Comparison of ENCODE assay signal across 16 cellular contexts in the genomic region with DNA sequence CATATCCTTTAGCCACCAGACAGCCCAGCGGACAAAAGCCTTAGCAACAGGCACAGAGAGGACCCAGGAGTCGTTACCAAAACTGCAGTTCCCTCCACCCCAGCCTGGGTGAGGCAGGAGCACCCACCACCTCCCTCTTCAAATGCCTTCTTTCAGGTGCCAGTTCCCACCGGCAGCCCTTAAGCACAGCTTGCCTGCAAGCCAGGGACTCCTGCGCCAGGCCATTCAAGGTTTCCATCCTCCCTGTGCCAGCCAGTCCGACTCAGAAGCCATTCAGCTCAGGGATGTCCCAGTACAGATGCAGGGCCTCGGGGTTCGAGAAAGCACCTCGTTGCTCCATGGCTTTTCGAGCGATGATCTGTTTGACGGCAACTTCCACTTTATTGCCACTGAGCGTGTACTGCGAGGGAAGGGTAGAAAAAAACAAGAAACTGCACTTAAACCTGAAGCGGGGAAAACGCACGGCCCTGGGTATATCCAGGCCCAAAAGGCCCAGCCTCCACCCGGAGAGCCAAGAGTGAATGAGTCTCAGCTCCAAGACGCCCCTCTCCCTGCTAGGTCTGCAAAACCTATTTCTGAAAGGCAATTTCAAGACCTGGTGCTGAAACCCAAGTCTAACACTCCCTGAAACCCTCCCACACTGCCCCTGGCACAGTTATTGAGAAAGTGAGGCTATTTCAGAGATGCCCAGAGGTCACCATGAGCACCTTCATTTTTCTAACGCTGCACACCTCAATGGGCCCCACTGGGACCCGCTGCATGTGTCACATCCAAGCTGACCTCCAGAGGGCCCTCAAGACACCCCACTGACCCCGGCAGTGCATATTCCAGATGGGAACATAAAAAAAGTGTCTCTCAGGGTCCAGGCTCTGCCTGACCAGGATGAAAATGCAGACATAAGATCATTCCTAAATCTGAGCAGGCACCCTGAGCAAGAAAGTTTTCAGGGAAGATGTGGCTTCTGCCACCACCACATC.
"Had no signal": no experiment of that assay in that cellular context is flagged by ENCODE, and none has a peak within 500 bp of the region (broad histone marks: within the 10 kb centered on the region; RNA-seq: fewer than 3 reads in every experiment).

No MANE protein-coding gene starts in this region.

- H3K4me3 Mint-ChIP-seq: activated naive CD4-positive, alpha-beta T cell treated with anti-CD3 and anti-CD28 coated beads, Interleukin-2, amount 50 U/mL, for 24 hours; activated T-helper 17 cell treated with anti-CD3 and anti-CD28 coated beads, Interleukin-2, amount 50 U/mL, for 72 hours; immature natural killer cell; natural killer cell treated with Interleukin-12 subunit alpha and Interleukin-12 subunit beta and Interleukin-15 and Interleukin-18, amount 100 ng/mL, for 72 hours; T-cell had no signal

- H3K27me3 ChIP-seq: colonic mucosa, tibial nerve had no signal

- H3K36me3 Mint-ChIP-seq: activated naive CD4-positive, alpha-beta T cell treated with anti-CD3 and anti-CD28 coated beads, Interleukin-2, amount 50 U/mL, for 24 hours; immature natural killer cell; natural killer cell treated with Interleukin-12 subunit alpha and Interleukin-12 subunit beta and Interleukin-15 and Interleukin-18, amount 100 ng/mL, for 72 hours had no signal

- DNase-seq: activated CD4-positive, alpha-beta T cell treated with anti-CD3 and anti-CD28 coated beads for 1 hour; activated CD4-positive, alpha-beta T cell treated with anti-CD3 and anti-CD28 coated beads, Interleukin-2, amount 50 U/mL, for 4 hours; colonic mucosa; foreskin fibroblast; glutamatergic neuron; hypothalamus; immature natural killer cell; mesendoderm; stimulated activated CD4-positive, alpha-beta T cell treated with anti-CD3 and anti-CD28 coated beads, Interleukin-2, amount 100 ng/mL, for 24 hours; T-cell; T-helper 9 cell had no signal

- H3K36me3 ChIP-seq: colonic mucosa, tibial nerve had no signal

- H3K27me3 Mint-ChIP-seq: activated naive CD4-positive, alpha-beta T cell treated with anti-CD3 and anti-CD28 coated beads, Interleukin-2, amount 50 U/mL, for 24 hours; activated T-helper 17 cell treated with anti-CD3 and anti-CD28 coated beads, Interleukin-2, amount 50 U/mL, for 72 hours had no signal

- ATAC-seq: activated T-helper 17 cell treated with anti-CD3 and anti-CD28 coated beads, Interleukin-2, amount 50 U/mL, for 72 hours; T-cell had no signal

- H3K4me3 ChIP-seq: colonic mucosa, SK-N-MC, tibial nerve had no signal

- H3K4me1 Mint-ChIP-seq: activated naive CD4-positive, alpha-beta T cell treated with anti-CD3 and anti-CD28 coated beads, Interleukin-2, amount 50 U/mL, for 24 hours; activated T-helper 17 cell treated with anti-CD3 and anti-CD28 coated beads, Interleukin-2, amount 50 U/mL, for 72 hours; immature natural killer cell; T-cell had no signal

- H3K9me3 ChIP-seq: colonic mucosa had no signal

- H3K27ac Mint-ChIP-seq: activated naive CD4-positive, alpha-beta T cell treated with anti-CD3 and anti-CD28 coated beads, Interleukin-2, amount 50 U/mL, for 24 hours; activated T-helper 17 cell treated with anti-CD3 and anti-CD28 coated beads, Interleukin-2, amount 50 U/mL, for 72 hours; immature natural killer cell; natural killer cell treated with Interleukin-12 subunit alpha and Interleukin-12 subunit beta and Interleukin-15 and Interleukin-18, amount 100 ng/mL, for 72 hours; T-cell had no signal

- H3K4me1 ChIP-seq: colonic mucosa, tibial nerve had no signal

- H3K27ac ChIP-seq: colonic mucosa, SK-N-MC, tibial nerve had no signal

- H3K9me3 Mint-ChIP-seq: activated T-helper 17 cell treated with anti-CD3 and anti-CD28 coated beads, Interleukin-2, amount 50 U/mL, for 72 hours; natural killer cell treated with Interleukin-12 subunit alpha and Interleukin-12 subunit beta and Interleukin-15 and Interleukin-18, amount 100 ng/mL, for 72 hours had no signal
